23 cellular contexts compared by ENCODE assay signal in genomic region chr17:8494021-8494420, GRCh38.
"Had no signal": no experiment of that assay in that cellular context is flagged by ENCODE, and none has a peak within 500 bp of the region (broad histone marks: within the 10 kb centered on the region; RNA-seq: fewer than 3 reads in every experiment).

No MANE protein-coding gene starts in this region.

- ATAC-seq: activated CD4-positive, alpha-beta T cell treated with anti-CD3 and anti-CD28 coated beads for 36 hours; activated T-cell treated with anti-CD3 and anti-CD28 coated beads, Interleukin-2, amount 50 U/mL, for 4 hours; left cardiac atrium; sciatic nerve; stimulated activated naive B cell treated with anti-CD40 and anti-IgM and Interleukin-4, amounts not matched to agents 10 μg/mL and 1 μg/mL and 100 μg/mL, for 72 hours had no signal

- H3K4me1 Mint-ChIP-seq: activated B cell treated with CpG ODN at 0.5 μM for 24 hours; activated CD4-positive, alpha-beta T cell treated with anti-CD3 and anti-CD28 coated beads for 36 hours; activated naive CD4-positive, alpha-beta T cell treated with anti-CD3 and anti-CD28 coated beads, Interleukin-2, amount 10 ng/mL, durations not matched to agents 7 days and 5 days; brain had no signal

- H3K4me3 ChIP-seq: esophagus muscularis mucosa, upper lobe of left lung had no signal

- H3K9ac ChIP-seq: parathyroid adenoma had no signal

- FAIRE-seq: frontal cortex, small intestine had no signal

- H3K9me3 Mint-ChIP-seq: activated B cell treated with CpG ODN at 0.5 μM for 24 hours; activated naive CD4-positive, alpha-beta T cell treated with anti-CD3 and anti-CD28 coated beads, Interleukin-2, amount 10 ng/mL, durations not matched to agents 7 days and 5 days; brain; stimulated activated naive B cell treated with anti-CD40 and anti-IgM and Interleukin-4, amounts not matched to agents 10 μg/mL and 1 μg/mL and 100 μg/mL, for 72 hours had no signal

- H3K4me3 Mint-ChIP-seq: activated B cell treated with CpG ODN at 0.5 μM for 24 hours; activated CD4-positive, alpha-beta T cell treated with anti-CD3 and anti-CD28 coated beads for 36 hours; activated naive CD4-positive, alpha-beta T cell treated with anti-CD3 and anti-CD28 coated beads, Interleukin-2, amount 10 ng/mL, durations not matched to agents 7 days and 5 days; activated T-cell treated with anti-CD3 and anti-CD28 coated beads, Interleukin-2, amount 50 U/mL, for 4 hours; brain; naive B cell; stimulated activated naive B cell treated with anti-CD40 and anti-IgM and Interleukin-4, amounts not matched to agents 10 μg/mL and 1 μg/mL and 100 μg/mL, for 72 hours had no signal

- H3K27ac ChIP-seq: esophagus muscularis mucosa, parathyroid adenoma, upper lobe of left lung had no signal

- H3K9me3 ChIP-seq: esophagus muscularis mucosa, upper lobe of left lung had no signal

- H3K27ac Mint-ChIP-seq: activated B cell treated with CpG ODN at 0.5 μM for 24 hours; activated CD4-positive, alpha-beta T cell treated with anti-CD3 and anti-CD28 coated beads for 36 hours; activated naive CD4-positive, alpha-beta T cell treated with anti-CD3 and anti-CD28 coated beads, Interleukin-2, amount 10 ng/mL, durations not matched to agents 7 days and 5 days; stimulated activated naive B cell treated with anti-CD40 and anti-IgM and Interleukin-4, amounts not matched to agents 10 μg/mL and 1 μg/mL and 100 μg/mL, for 72 hours had no signal

- DNase-seq: activated B cell treated with CpG ODN at 0.5 μM for 24 hours; activated CD4-positive, alpha-beta T cell treated with anti-CD3 and anti-CD28 coated beads for 36 hours; activated CD4-positive, alpha-beta T cell treated with anti-CD3 and anti-CD28 coated beads, Interleukin-2, amount 50 U/mL, for 4 hours; activated CD8-positive, alpha-beta memory T cell treated with anti-CD3 and anti-CD28 coated beads, Interleukin-2, amount 50 U/mL, for 48 hours; activated naive CD4-positive, alpha-beta T cell treated with anti-CD3 and anti-CD28 coated beads, Interleukin-2, amount 10 ng/mL, durations not matched to agents 7 days and 5 days; activated T-cell treated with anti-CD3 and anti-CD28 coated beads, Interleukin-2, amount 50 U/mL, for 4 hours; amygdala; effector memory CD4-positive, alpha-beta T cell; hypothalamus; left cardiac atrium; mesenchymal stem cell; naive B cell; nucleus accumbens; small intestine; stimulated activated CD4-positive, alpha-beta T cell treated with anti-CD3 and anti-CD28 coated beads, Interleukin-15, amount 100 ng/mL, for 24 hours; stimulated activated naive B cell treated with anti-CD40 and anti-IgM and Interleukin-4, amounts not matched to agents 10 μg/mL and 1 μg/mL and 100 μg/mL, for 72 hours; T-helper 9 cell; upper lobe of left lung had no signal

- H3K27me3 ChIP-seq: esophagus muscularis mucosa, upper lobe of left lung had no signal

- H2AFZ ChIP-seq: parathyroid adenoma had no signal

- H3K79me2 ChIP-seq: parathyroid adenoma had no signal

- H3K4me1 ChIP-seq: esophagus muscularis mucosa, parathyroid adenoma, upper lobe of left lung had no signal
